Comparison of ENCODE assay signal across 17 cellular contexts in the genomic region with DNA sequence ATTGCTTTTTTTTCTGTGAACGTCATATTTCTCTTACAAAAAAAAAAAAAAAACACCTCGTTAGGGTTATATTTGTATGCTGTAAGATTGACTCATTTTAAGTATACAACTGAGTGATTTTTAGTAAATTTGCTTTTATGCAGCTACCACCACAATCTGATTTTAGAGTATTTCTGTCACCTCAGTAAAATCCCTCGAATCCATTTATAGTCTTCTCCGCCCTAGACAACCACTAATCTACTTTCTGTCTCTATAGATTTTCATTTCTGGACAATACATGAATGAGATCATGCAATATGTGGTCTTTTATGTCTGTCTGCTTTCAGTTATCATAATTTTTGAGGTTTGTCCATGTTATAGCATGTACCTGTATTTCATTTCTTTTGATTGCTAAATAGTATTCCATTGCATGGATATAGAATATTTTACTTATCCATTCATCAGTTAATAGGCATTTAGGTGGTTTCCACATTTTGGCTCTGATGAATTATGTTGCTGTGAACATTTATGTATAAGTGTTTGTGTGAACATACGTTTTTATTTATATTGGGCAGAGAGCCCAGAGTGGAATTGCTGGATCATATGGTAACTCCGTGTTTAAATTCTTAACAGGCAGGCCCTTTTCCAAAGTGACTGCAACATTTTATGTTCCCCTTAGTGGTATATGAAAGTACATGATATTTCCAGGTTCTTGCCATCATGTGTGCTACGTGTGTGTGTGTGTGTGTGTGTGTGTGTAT.
DNase-seq lines count a peak whose midpoint lies in the region; ATAC-seq and TF ChIP-seq lines count a peak whose summit lies in the region.
"Had no signal": no experiment of that assay in that cellular context is flagged by ENCODE, and none has a peak within 500 bp of the region (broad histone marks: within the 10 kb centered on the region; RNA-seq: fewer than 3 reads in every experiment).

No MANE protein-coding gene starts in this region.

- H3K27ac Mint-ChIP-seq in activated naive CD4-positive, alpha-beta T cell treated with anti-CD3 and anti-CD28 coated beads, Interleukin-2, amount 10 ng/mL, durations not matched to agents 7 days and 5 days: no peak overlapping the region
- H3K27ac Mint-ChIP-seq: CD14-positive monocyte had no signal

- H3K27me3 ChIP-seq in dorsolateral prefrontal cortex (no peaks in the 10 kb centered on the region), smooth muscle cell (ENCODE audit: low read depth) (no peaks in the 10 kb centered on the region)

- H3K36me3 Mint-ChIP-seq in activated naive CD4-positive, alpha-beta T cell treated with anti-CD3 and anti-CD28 coated beads, Interleukin-2, amount 10 ng/mL, durations not matched to agents 7 days and 5 days: no peaks in the 10 kb centered on the region
- H3K36me3 Mint-ChIP-seq: CD14-positive monocyte had no signal

- no peaks in the 10 kb centered on the region for H3K27me3 Mint-ChIP-seq in activated naive CD4-positive, alpha-beta T cell treated with anti-CD3 and anti-CD28 coated beads, Interleukin-2, amount 10 ng/mL, durations not matched to agents 7 days and 5 days

- TF ChIP-seq CTCF in dorsolateral prefrontal cortex (IDR thresholded peaks at IDR 0.05 in 54 of 56, conservative IDR thresholded peaks at IDR 0.05 in 2 of 56; ENCODE audit: low read depth in 1 of 56, partially characterized antibody in 56 of 56) (no peak), smooth muscle cell (IDR thresholded peaks at IDR 0.05; ENCODE audit: borderline replicate concordance, insufficient read depth, poor library complexity, severe bottlenecking) (no peak)

- CTCF ChIA-PET in activated naive CD4-positive, alpha-beta T cell treated with anti-CD3 and anti-CD28 coated beads, Interleukin-2, amount 10 ng/mL, durations not matched to agents 7 days and 5 days (lab: Charles Lee): no interaction called here

- no peak overlapping the region for H2AFZ ChIP-seq in smooth muscle cell (ENCODE audit: low read depth)

- peak overlapping the region; percentile 25 for H3K4me2 ChIP-seq in smooth muscle cell

- no peaks in the 10 kb centered on the region for H3K79me2 ChIP-seq in smooth muscle cell (ENCODE audit: low read depth)

- no peaks in the 10 kb centered on the region for H3K4me1 ChIP-seq in smooth muscle cell (ENCODE audit: low read depth)

- H3F3A ChIP-seq in smooth muscle cell (ENCODE audit: low read depth): peaks cover 3% of the 10 kb centered on the region

- H3K27ac ChIP-seq in dorsolateral prefrontal cortex (peak overlapping the region in 40 of 59 donors; percentile 7 to 83 (median 66)), smooth muscle cell (ENCODE audit: low read depth) (peak overlapping the region; percentile 63)
- H3K27ac ChIP-seq: HL-60 had no signal

- no peak overlapping the region for H3K4me3 Mint-ChIP-seq in activated naive CD4-positive, alpha-beta T cell treated with anti-CD3 and anti-CD28 coated beads, Interleukin-2, amount 10 ng/mL, durations not matched to agents 7 days and 5 days
- H3K4me3 Mint-ChIP-seq: CD14-positive monocyte had no signal

- H3K36me3 ChIP-seq in smooth muscle cell (ENCODE audit: low read depth): no peaks in the 10 kb centered on the region

- peak overlapping the region in 25 of 59 donors; percentile 1 to 56 (median 24) for H3K4me3 ChIP-seq in dorsolateral prefrontal cortex
- H3K4me3 ChIP-seq in smooth muscle cell: no peak overlapping the region

- peak; percentile 64 for ATAC-seq in GM18868 (IDR thresholded peaks at IDR 0.05; ENCODE audit: unreplicated experiment)
- ATAC-seq in HG03520 (IDR thresholded peaks at IDR 0.05; ENCODE audit: unreplicated experiment): peak; percentile 47
- ATAC-seq in GM21381 (IDR thresholded peaks at IDR 0.05; ENCODE audit: unreplicated experiment): no peak
- no peak for ATAC-seq in GM19455 (IDR thresholded peaks at IDR 0.05; ENCODE audit: unreplicated experiment)

- H3K9me3 ChIP-seq in smooth muscle cell (replicated peaks; ENCODE audit: low read depth): no peaks in the 10 kb centered on the region

- 70% methylated on average over 7 of the region's 7 CpGs for WGBS in smooth muscle cell (ENCODE audit: low lambda C conversion rate)

- intact Hi-C loops in dorsolateral prefrontal cortex (cut with DNase I): no loop called here

- DNase-seq in dorsolateral prefrontal cortex (no peak), smooth muscle cell (lab: John Stamatoyannopoulos, UW; ENCODE audit: unreplicated experiment) (no peak)
- no peak for DNase-seq in activated naive CD4-positive, alpha-beta T cell treated with anti-CD3 and anti-CD28 coated beads, Interleukin-2, amount 10 ng/mL, durations not matched to agents 7 days and 5 days
- DNase-seq: ACHN, AML-193, DMS53, GOT3, NCI-H1105, NCI-H187 treated with DMSO at 0.1 percent for 48 hours, NCI-H748 treated with DMSO at 0.1 percent for 48 hours, RPMI8226 had no signal

- no peaks in the 10 kb centered on the region for H3K4me1 Mint-ChIP-seq in activated naive CD4-positive, alpha-beta T cell treated with anti-CD3 and anti-CD28 coated beads, Interleukin-2, amount 10 ng/mL, durations not matched to agents 7 days and 5 days
- H3K4me1 Mint-ChIP-seq: CD14-positive monocyte had no signal

- H3K9ac ChIP-seq in smooth muscle cell (ENCODE audit: low read depth): no peak overlapping the region

- H4K20me1 ChIP-seq in smooth muscle cell (ENCODE audit: low read depth): no peaks in the 10 kb centered on the region

- H3K9me3 Mint-ChIP-seq in activated naive CD4-positive, alpha-beta T cell treated with anti-CD3 and anti-CD28 coated beads, Interleukin-2, amount 10 ng/mL, durations not matched to agents 7 days and 5 days: no peaks in the 10 kb centered on the region

Comparison
In these comparisons a context has a peak if more than half of its experiments do, and no peak if none do; other contexts are left out.
1. ATAC-seq: peak in GM18868 (single experiment) and HG03520 (single experiment); none in GM21381 (single experiment) and GM19455 (single experiment).